In the genomic region with DNA sequence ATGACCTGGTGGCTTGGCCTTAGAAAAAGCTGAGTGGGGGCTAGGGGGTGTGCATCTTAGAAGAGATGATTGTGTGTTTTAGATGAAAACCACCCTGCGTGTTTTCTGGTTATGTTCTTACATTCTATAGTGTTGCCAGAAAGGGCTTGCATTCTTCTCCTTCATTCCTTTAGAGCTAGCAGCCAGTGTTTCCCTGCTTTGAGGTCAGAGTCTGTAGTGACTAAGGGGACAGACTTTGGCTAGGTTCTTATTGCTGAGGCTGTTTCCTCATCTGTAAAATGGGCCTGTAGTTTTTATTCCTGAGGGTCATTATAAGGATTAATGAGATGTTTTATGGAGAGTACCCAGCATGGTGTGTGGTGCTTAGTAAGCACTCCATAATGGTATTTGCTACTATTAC, we compare ENCODE assay signal across 36 cellular contexts.
"Had no signal": no experiment of that assay in that cellular context is flagged by ENCODE, and none has a peak within 500 bp of the region (broad histone marks: within the 10 kb centered on the region; RNA-seq: fewer than 3 reads in every experiment).

No MANE protein-coding gene starts in this region.

- H3K4me1 Mint-ChIP-seq: activated T-helper 17 cell treated with anti-CD3 and anti-CD28 coated beads, Interleukin-2, amount 50 U/mL, for 72 hours; central memory CD8-positive, alpha-beta T cell had no signal

- DNase-seq: activated B cell treated with CpG ODN at 0.5 μM for 24 hours; activated CD4-positive, alpha-beta memory T cell treated with anti-CD3 and anti-CD28 coated beads for 36 hours; activated CD4-positive, alpha-beta T cell treated with anti-CD3 and anti-CD28 coated beads for 4 hours; activated CD4-positive, alpha-beta T cell treated with anti-CD3 and anti-CD28 coated beads, Interleukin-2, amount 10 ng/mL, durations not matched to agents 24 days and 14 days; activated CD4-positive, alpha-beta T cell treated with anti-CD3 and anti-CD28 coated beads, Interleukin-2, amount 50 U/mL, for 1 hour; activated CD4-positive, alpha-beta T cell treated with anti-CD3 and anti-CD28 coated beads, Interleukin-2, amount 50 U/mL, for 4 hours; activated CD4-positive, CD25-positive, alpha-beta regulatory T cell treated with anti-CD3 and anti-CD28 coated beads, Interleukin-2, amount 50 U/mL, for 72 hours; activated CD8-positive, alpha-beta memory T cell treated with anti-CD3 and anti-CD28 coated beads, Interleukin-2, amount 50 U/mL, for 4 hours; activated CD8-positive, alpha-beta T cell treated with anti-CD3 and anti-CD28 coated beads for 36 hours; activated effector memory CD4-positive, alpha-beta T cell treated with anti-CD3 and anti-CD28 coated beads, Interleukin-2, amount 50 U/mL, for 16 hours; activated gamma-delta T cell treated with Interleukin-2 at 50 U/mL for 16 hours; activated naive CD4-positive, alpha-beta T cell; activated naive CD4-positive, alpha-beta T cell treated with anti-CD3 and anti-CD28 coated beads for 36 hours; activated naive CD4-positive, alpha-beta T cell treated with anti-CD3 and anti-CD28 coated beads, Interleukin-2, amount 50 U/mL, for 16 hours; activated naive CD8-positive, alpha-beta T cell treated with anti-CD3 and anti-CD28 coated beads for 36 hours; activated T-cell treated with anti-CD3 and anti-CD28 coated beads for 4 hours; activated T-cell treated with anti-CD3 and anti-CD28 coated beads, Interleukin-2, amount 50 U/mL, for 1 hour; activated T-cell treated with anti-CD3 and anti-CD28 coated beads, Interleukin-2, amount 50 U/mL, for 4 hours; activated T-cell treated with anti-CD3 and anti-CD28 coated beads, Interleukin-2, amount 50 U/mL, for 72 hours; adrenal gland; amniotic stem cell; aorta; caudate nucleus; cerebellar nuclear complex; T-helper 1 cell; T-helper 2 cell; T-helper 9 cell had no signal

- H3K27ac Mint-ChIP-seq: activated B cell treated with CpG ODN at 0.5 μM for 24 hours; activated CD4-positive, alpha-beta memory T cell treated with anti-CD3 and anti-CD28 coated beads for 36 hours; activated CD4-positive, alpha-beta T cell treated with anti-CD3 and anti-CD28 coated beads, Interleukin-2, amount 10 ng/mL, durations not matched to agents 24 days and 14 days; activated CD8-positive, alpha-beta T cell treated with anti-CD3 and anti-CD28 coated beads for 36 hours; activated naive CD4-positive, alpha-beta T cell treated with anti-CD3 and anti-CD28 coated beads for 36 hours; activated naive CD4-positive, alpha-beta T cell treated with anti-CD3 and anti-CD28 coated beads, Interleukin-2, amount 50 U/mL, for 72 hours; activated naive CD8-positive, alpha-beta T cell treated with anti-CD3 and anti-CD28 coated beads for 36 hours; activated T-cell treated with anti-CD3 and anti-CD28 coated beads, Interleukin-2, amount 50 U/mL, for 72 hours; activated T-helper 1 cell treated with anti-CD3 and anti-CD28 coated beads, Interleukin-12 subunit alpha, Interleukin-12 subunit beta, Interleukin-2, Interleukin-4 antibody, amounts not matched to agents 30 ng/mL and 10 ng/mL and 1 ng/mL, durations not matched to agents 14 hours and 24 hours and 36 hours; activated T-helper 17 cell treated with anti-CD3 and anti-CD28 coated beads, Interleukin-2, amount 50 U/mL, for 72 hours; brain; T-helper 1 cell treated with Interleukin-12 subunit alpha and Interleukin-12 subunit beta and Interleukin-4 antibody, amounts not matched to agents 30 μg/mL and 1 μg/mL, for 36 hours; T-helper 2 cell treated with Interferon-gamma antibody and Interleukin-4, amounts not matched to agents 5 μg/mL and 100 μg/mL, for 36 hours had no signal

- H3K4me3 Mint-ChIP-seq: activated B cell treated with CpG ODN at 0.5 μM for 24 hours; activated CD4-positive, alpha-beta memory T cell treated with anti-CD3 and anti-CD28 coated beads for 36 hours; activated CD4-positive, alpha-beta T cell treated with anti-CD3 and anti-CD28 coated beads, Interleukin-2, amount 10 ng/mL, durations not matched to agents 24 days and 14 days; activated CD8-positive, alpha-beta T cell treated with anti-CD3 and anti-CD28 coated beads for 36 hours; activated naive CD4-positive, alpha-beta T cell treated with anti-CD3 and anti-CD28 coated beads for 36 hours; activated naive CD8-positive, alpha-beta T cell treated with anti-CD3 and anti-CD28 coated beads for 36 hours; activated T-cell treated with anti-CD3 and anti-CD28 coated beads, Interleukin-2, amount 50 U/mL, for 4 hours; activated T-cell treated with anti-CD3 and anti-CD28 coated beads, Interleukin-2, amount 50 U/mL, for 72 hours; activated T-helper 1 cell treated with anti-CD3 and anti-CD28 coated beads, Interleukin-12 subunit alpha, Interleukin-12 subunit beta, Interleukin-2, Interleukin-4 antibody, amounts not matched to agents 30 ng/mL and 10 ng/mL and 1 ng/mL, durations not matched to agents 14 hours and 24 hours and 36 hours; activated T-helper 17 cell treated with anti-CD3 and anti-CD28 coated beads, Interleukin-2, amount 50 U/mL, for 72 hours; brain; central memory CD8-positive, alpha-beta T cell; T-helper 1 cell treated with Interleukin-12 subunit alpha and Interleukin-12 subunit beta and Interleukin-4 antibody, amounts not matched to agents 30 μg/mL and 1 μg/mL, for 36 hours; T-helper 2 cell treated with Interferon-gamma antibody and Interleukin-4, amounts not matched to agents 5 μg/mL and 100 μg/mL, for 36 hours had no signal

- ATAC-seq: activated CD8-positive, alpha-beta T cell treated with anti-CD3 and anti-CD28 coated beads for 36 hours; activated naive CD4-positive, alpha-beta T cell treated with anti-CD3 and anti-CD28 coated beads, Interleukin-2, amount 50 U/mL, for 72 hours; activated T-cell treated with anti-CD3 and anti-CD28 coated beads, Interleukin-2, amount 50 U/mL, for 4 hours; activated T-cell treated with anti-CD3 and anti-CD28 coated beads, Interleukin-2, amount 50 U/mL, for 72 hours; activated T-helper 17 cell treated with anti-CD3 and anti-CD28 coated beads, Interleukin-2, amount 50 U/mL, for 72 hours had no signal

- H3K36me3 Mint-ChIP-seq: activated CD4-positive, alpha-beta memory T cell treated with anti-CD3 and anti-CD28 coated beads for 36 hours; activated naive CD4-positive, alpha-beta T cell treated with anti-CD3 and anti-CD28 coated beads, Interleukin-2, amount 50 U/mL, for 72 hours; activated naive CD8-positive, alpha-beta T cell treated with anti-CD3 and anti-CD28 coated beads for 36 hours; brain had no signal

- H3K27me3 ChIP-seq: adrenal gland had no signal

- H3K27ac ChIP-seq: adrenal gland, cardiac muscle cell, VCaP had no signal

- H3K9me3 Mint-ChIP-seq: activated B cell treated with CpG ODN at 0.5 μM for 24 hours; activated CD4-positive, alpha-beta memory T cell treated with anti-CD3 and anti-CD28 coated beads for 36 hours; activated CD4-positive, alpha-beta T cell treated with anti-CD3 and anti-CD28 coated beads, Interleukin-2, amount 10 ng/mL, durations not matched to agents 24 days and 14 days; activated CD8-positive, alpha-beta T cell treated with anti-CD3 and anti-CD28 coated beads for 36 hours; activated naive CD4-positive, alpha-beta T cell treated with anti-CD3 and anti-CD28 coated beads for 36 hours; activated naive CD4-positive, alpha-beta T cell treated with anti-CD3 and anti-CD28 coated beads, Interleukin-2, amount 50 U/mL, for 72 hours; activated naive CD8-positive, alpha-beta T cell treated with anti-CD3 and anti-CD28 coated beads for 36 hours; activated T-cell treated with anti-CD3 and anti-CD28 coated beads, Interleukin-2, amount 50 U/mL, for 4 hours; activated T-cell treated with anti-CD3 and anti-CD28 coated beads, Interleukin-2, amount 50 U/mL, for 72 hours; activated T-helper 1 cell treated with anti-CD3 and anti-CD28 coated beads, Interleukin-12 subunit alpha, Interleukin-12 subunit beta, Interleukin-2, Interleukin-4 antibody, amounts not matched to agents 30 ng/mL and 10 ng/mL and 1 ng/mL, durations not matched to agents 14 hours and 24 hours and 36 hours; activated T-helper 17 cell treated with anti-CD3 and anti-CD28 coated beads, Interleukin-2, amount 50 U/mL, for 72 hours; brain; central memory CD8-positive, alpha-beta T cell; T-helper 1 cell treated with Interleukin-12 subunit alpha and Interleukin-12 subunit beta and Interleukin-4 antibody, amounts not matched to agents 30 μg/mL and 1 μg/mL, for 36 hours; T-helper 2 cell treated with Interferon-gamma antibody and Interleukin-4, amounts not matched to agents 5 μg/mL and 100 μg/mL, for 36 hours had no signal

- H3K9me3 ChIP-seq: adrenal gland had no signal

- H3K4me3 ChIP-seq: adrenal gland, cardiac muscle cell had no signal

- H3K36me3 ChIP-seq: adrenal gland, cardiac muscle cell had no signal
